8 cellular contexts compared by ENCODE assay signal in the genomic region with DNA sequence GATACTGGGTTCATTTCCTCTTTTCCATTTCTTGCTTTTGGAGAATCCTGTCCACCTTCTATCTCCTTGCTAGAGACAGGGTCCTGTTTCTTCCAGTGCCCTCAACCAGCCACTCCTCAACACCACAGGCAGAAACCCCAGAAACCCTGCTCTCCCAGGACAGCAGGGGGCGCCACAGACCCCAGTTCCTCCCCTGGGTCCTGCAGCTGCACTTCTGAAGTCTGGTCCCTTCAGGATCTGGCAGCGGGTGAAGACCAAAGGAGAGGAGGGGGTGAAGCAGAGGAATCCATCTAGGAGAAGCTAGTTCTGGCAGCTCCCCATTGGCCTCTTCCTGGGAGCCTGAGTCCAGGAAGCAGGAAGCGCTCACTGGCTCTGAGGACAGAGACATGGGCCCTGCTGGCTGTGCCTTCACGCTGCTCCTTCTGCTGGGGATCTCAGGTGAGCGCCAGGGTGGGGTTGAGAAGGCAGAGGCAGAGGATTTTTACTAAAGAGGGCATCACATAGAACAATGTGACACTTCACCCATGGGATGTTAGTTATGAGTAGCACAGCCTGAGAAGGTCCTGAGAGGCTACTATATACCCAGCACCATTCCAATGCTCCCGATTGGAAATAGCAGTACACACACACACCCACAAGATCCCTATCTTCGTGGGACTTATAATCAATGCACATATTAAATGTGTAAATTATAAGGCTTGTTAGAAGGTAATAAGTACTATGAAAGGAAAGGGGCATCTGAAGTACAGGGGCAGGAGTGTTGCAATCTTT. TPM values are rescaled to one million over a fixed set of nuclear protein-coding genes. Genes with fewer than 3 reads are reported as not detected.
DNase-seq lines count a peak whose midpoint lies in the region; ATAC-seq and TF ChIP-seq lines count a peak whose summit lies in the region.

A gene with protein sequence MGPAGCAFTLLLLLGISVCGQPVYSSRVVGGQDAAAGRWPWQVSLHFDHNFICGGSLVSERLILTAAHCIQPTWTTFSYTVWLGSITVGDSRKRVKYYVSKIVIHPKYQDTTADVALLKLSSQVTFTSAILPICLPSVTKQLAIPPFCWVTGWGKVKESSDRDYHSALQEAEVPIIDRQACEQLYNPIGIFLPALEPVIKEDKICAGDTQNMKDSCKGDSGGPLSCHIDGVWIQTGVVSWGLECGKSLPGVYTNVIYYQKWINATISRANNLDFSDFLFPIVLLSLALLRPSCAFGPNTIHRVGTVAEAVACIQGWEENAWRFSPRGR (plus strand): TSS at position 375 of the 771 bp plus-strand sequence. CDS start 12 bp downstream, at position 387.

- H3K4me2 ChIP-seq in IMR-90 (ENCODE audit: low read depth, low read length): no peak within 1 kb of the TSS

- no peak within 1 kb of the TSS for H3K23ac ChIP-seq in IMR-90 (ENCODE audit: low read depth, low read length)

- DNase-seq in AG04449 (ENCODE audit: low read depth, low spot score) (no peak), GM13977 (ENCODE audit: low spot score) (peak; percentile 50), IMR-90 (peak; percentile 32), T-helper 2 cell (peak in 3 of 5 experiments; percentile 6 to 47 (median 7)), caudate nucleus (lab: John Stamatoyannopoulos, UW) (peak in 57 of 61 donors; percentile 15 to 86 (median 63)), left colon (peak; percentile 44 to 77), GOT3 (lab: John Stamatoyannopoulos, UW) (no peak)
- DNase-seq in stimulated activated CD4-positive, alpha-beta T cell treated with anti-CD3 and anti-CD28 coated beads, TNF-alpha, amount 100 ng/mL, for 48 hours (ENCODE audit: low read depth in 3 of 3): peak; percentile 31 to 41 (median 38)

- H3K27ac ChIP-seq in IMR-90 (ENCODE audit: insufficient read depth, low read length) (no peak within 1 kb of the TSS), caudate nucleus (ENCODE audit: low read depth, low read length) (peak within 1 kb of the TSS; percentile 37)

- TF ChIP-seq CTCF in AG04449 (IDR thresholded peaks at IDR 0.05; ENCODE audit: insufficient read depth, low read length, missing control alignments): peak; percentile 87
- TF ChIP-seq CTCF in GM13977 (IDR thresholded peaks at IDR 0.05; ENCODE audit: extremely low read depth, insufficient read depth, missing control alignments): peak; percentile 81
- peak; percentile 70 for TF ChIP-seq CTCF in IMR-90 (conservative IDR thresholded peaks at IDR 0.05; ENCODE audit: low read depth, low read length)

- H2AK5ac ChIP-seq in IMR-90 (ENCODE audit: low read depth, low read length): no peak within 1 kb of the TSS

- dilution Hi-C loops in IMR-90 (cut with HindIII; ENCODE audit: low sequenced_read_pairs, unreplicated experiment): no loop called here

- H2AK9ac ChIP-seq in IMR-90 (replicated peaks; ENCODE audit: low read depth, low read length, poor library complexity): no peak within 1 kb of the TSS

- intact Hi-C loops in IMR-90 (cut with micrococcal nuclease): loop anchor here (1.0 to 5.0 kb wide), 3 partner anchors 85 to 328 kb away; no protein-coding TSS in a partner anchor
- intact Hi-C loops in left colon (cut with DNase I, micrococcal nuclease): loop anchor here in 1 of 2 donors (5.0 kb wide), 1 partner anchor 85 kb away; no protein-coding TSS in a partner anchor

- H3K56ac ChIP-seq in IMR-90 (ENCODE audit: extremely low read depth, insufficient read depth, low read length): no peak within 1 kb of the TSS

- no peak within 1 kb of the TSS for H2BK120ac ChIP-seq in IMR-90 (ENCODE audit: low read depth, low read length)

- peak; percentile 81 for ATAC-seq in IMR-90 (ENCODE audit: low read depth)
- ATAC-seq in left colon: peak; percentile 87

- no peaks in the 10 kb centered on the region for H3K27me3 ChIP-seq in IMR-90 (ENCODE audit: control insufficient read depth, insufficient read depth, low read length)

- peak; percentile 75 for TF ChIP-seq RAD21 in IMR-90 (IDR thresholded peaks at IDR 0.05; ENCODE audit: low read length)

- no peak within 1 kb of the TSS for H2BK5ac ChIP-seq in IMR-90 (ENCODE audit: low read depth, low read length, poor library complexity, severe bottlenecking)

- H2BK15ac ChIP-seq in IMR-90 (ENCODE audit: low read depth, low read length): no peak within 1 kb of the TSS

- H3K4me3 ChIP-seq in AG04449 (ENCODE audit: low read depth, low read length): no peak within 1 kb of the TSS
- H3K4me3 ChIP-seq in IMR-90 (ENCODE audit: insufficient read depth, low read depth, low read length): no peak within 1 kb of the TSS

- H3K9me1 ChIP-seq in IMR-90 (ENCODE audit: insufficient read depth, low read length): 0 out of 2 replicates have a peak, but pooled peaks cover 3% of the 10 kb centered on the region

- H3K9ac ChIP-seq in IMR-90 (ENCODE audit: low read depth, low read length): no peak within 1 kb of the TSS

- no peak within 1 kb of the TSS for H2AFZ ChIP-seq in IMR-90 (replicated peaks; ENCODE audit: low read length, poor library complexity)

- H3K36me3 ChIP-seq in IMR-90 (ENCODE audit: control insufficient read depth, insufficient read depth, low read length): no peaks in the 10 kb centered on the region

- no peaks in the 10 kb centered on the region; a peak in 1 of 4 replicates for H3K79me1 ChIP-seq in IMR-90 (ENCODE audit: low read depth in 1 of 2, low read length in 2 of 2)

- no peak within 1 kb of the TSS for H3K4ac ChIP-seq in IMR-90 (ENCODE audit: low read depth, low read length)

- in situ Hi-C loops in GM13977 (cut with MboI; ENCODE audit: low pct_unique_long_range_greater_than_20kb, low sequenced_read_pairs, unreplicated experiment) (no loop called here), IMR-90 (cut with MboI; ENCODE audit: low sequenced_read_pairs) (no loop called here)

- H2BK20ac ChIP-seq in IMR-90 (ENCODE audit: low read depth, low read length): no peak within 1 kb of the TSS

- POLR2A ChIA-PET in AG04449 (lab: Yijun Ruan, JAX): no interaction called here
- POLR2A ChIA-PET in IMR-90 (lab: Charles Lee; ENCODE audit: unreplicated experiment): no interaction called here

- no TSS peak for BruUV-seq in IMR-90 (replicated peaks; lab: Mats Ljungman, UMichigan)

- no peaks in the 10 kb centered on the region for H4K20me1 ChIP-seq in IMR-90 (ENCODE audit: insufficient read depth, low read length)

- H4K91ac ChIP-seq in IMR-90 (ENCODE audit: insufficient read depth, low read depth, low read length): no peak within 1 kb of the TSS

- H4K8ac ChIP-seq in IMR-90 (ENCODE audit: low read depth in 2 of 2, low read length in 2 of 2): no peak within 1 kb of the TSS

- 0 out of 2 replicates have a peak, but pooled peaks cover 1% of the 10 kb centered on the region for H3K4me1 ChIP-seq in IMR-90 (ENCODE audit: control insufficient read depth, insufficient read depth, low read length)

- H4K5ac ChIP-seq in IMR-90 (ENCODE audit: low read depth, low read length): no peak within 1 kb of the TSS

- CTCF ChIA-PET in AG04449 (lab: Yijun Ruan, JAX) (interaction anchor here (0.6 to 4.1 kb wide), 26 partner anchors 9 to 414 kb away, joined by 3 to 45 read pairs (median 4); no protein-coding TSS in a partner anchor), IMR-90 (lab: Yijun Ruan, JAX) (interaction anchor here (0.6 to 2.1 kb wide), 10 partner anchors 8 to 336 kb away, joined by 3 to 8 read pairs (median 4); no protein-coding TSS in a partner anchor)

- H3K18ac ChIP-seq in IMR-90 (ENCODE audit: low read depth, low read length): no peak within 1 kb of the TSS

- WGBS in IMR-90 (ENCODE audit: extremely low coverage in 2 of 2, insufficient read length in 1 of 2), 2 experiments: no CpG with 5 or more reads among the region's 7 CpGs

- H3K9me3 ChIP-seq in IMR-90 (ENCODE audit: control insufficient read depth, insufficient read depth, low read length): no peaks in the 10 kb centered on the region

- TF ChIP-seq POLR2A in IMR-90 (IDR thresholded peaks at IDR 0.05; ENCODE audit: low read depth, low read length): no peak

- no peak within 1 kb of the TSS for H3K14ac ChIP-seq in IMR-90 (replicated peaks; ENCODE audit: low read depth, low read length)

TF ChIP-seq in IMR-90, 13 proteins besides CTCF, POLR2A, EP300 and RAD21:
- TF ChIP-seq RCOR1 (IDR thresholded peaks at IDR 0.05; ENCODE audit: insufficient replicate concordance, low read length) (no peak), MAFK (IDR thresholded peaks at IDR 0.05; ENCODE audit: low read depth, low read length) (no peak), CEBPB (IDR thresholded peaks at IDR 0.05; ENCODE audit: low read depth, low read length) (no peak), SMC3 (IDR thresholded peaks at IDR 0.05; ENCODE audit: low read depth, low read length) (peak; percentile 65), BHLHE40 (IDR thresholded peaks at IDR 0.05; ENCODE audit: low read depth, low read length) (no peak)
- TF ChIP-seq, protein P1, sequence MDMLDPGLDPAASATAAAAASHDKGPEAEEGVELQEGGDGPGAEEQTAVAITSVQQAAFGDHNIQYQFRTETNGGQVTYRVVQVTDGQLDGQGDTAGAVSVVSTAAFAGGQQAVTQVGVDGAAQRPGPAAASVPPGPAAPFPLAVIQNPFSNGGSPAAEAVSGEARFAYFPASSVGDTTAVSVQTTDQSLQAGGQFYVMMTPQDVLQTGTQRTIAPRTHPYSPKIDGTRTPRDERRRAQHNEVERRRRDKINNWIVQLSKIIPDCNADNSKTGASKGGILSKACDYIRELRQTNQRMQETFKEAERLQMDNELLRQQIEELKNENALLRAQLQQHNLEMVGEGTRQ (IDR thresholded peaks at IDR 0.05; ENCODE audit: low read depth, low read length): no peak
TF ChIP-seq in IMR-90: peak in this region for 1.

RNA-seq across cellular contexts. Expression of the gene that starts here (rescaled TPM):
- total RNA-seq in IMR-90 (2012; rRNA removed): not detected in 2 replicates
- not detected in 2 replicates for polyA plus RNA-seq in IMR-90 (2012; rRNA removed)
- polyA plus RNA-seq in IMR-90 (2012; cell fraction: cytosol; rRNA removed): not detected in 2 replicates
- polyA plus RNA-seq in IMR-90 (2012; cell fraction: nucleus; rRNA removed; ENCODE audit: low replicate concordance): not detected in 2 replicates
- not detected for total RNA-seq in left colon

Comparison
In these comparisons a context has a peak if more than half of its experiments do, and no peak if none do; other contexts are left out.
1. Peak in DNase-seq and ATAC-seq in IMR-90; RNA of the gene not detected or under 1 TPM.
2. Peak in DNase-seq and ATAC-seq in left colon; RNA of the gene not detected or under 1 TPM.
3. DNase-seq: peak in GM13977 (single experiment), T-helper 2 cell (3 of 5), caudate nucleus (57 of 61) and stimulated activated CD4-positive, alpha-beta T cell treated with anti-CD3 and anti-CD28 coated beads, TNF-alpha, amount 100 ng/mL, for 48 hours (3 of 3); none in AG04449 (single experiment) and GOT3 (single experiment).
4. Peak in every context shown above with its lines, with median percentiles within 50 percentile points of each other: CTCF ChIP-seq.